In the genomic region with DNA sequence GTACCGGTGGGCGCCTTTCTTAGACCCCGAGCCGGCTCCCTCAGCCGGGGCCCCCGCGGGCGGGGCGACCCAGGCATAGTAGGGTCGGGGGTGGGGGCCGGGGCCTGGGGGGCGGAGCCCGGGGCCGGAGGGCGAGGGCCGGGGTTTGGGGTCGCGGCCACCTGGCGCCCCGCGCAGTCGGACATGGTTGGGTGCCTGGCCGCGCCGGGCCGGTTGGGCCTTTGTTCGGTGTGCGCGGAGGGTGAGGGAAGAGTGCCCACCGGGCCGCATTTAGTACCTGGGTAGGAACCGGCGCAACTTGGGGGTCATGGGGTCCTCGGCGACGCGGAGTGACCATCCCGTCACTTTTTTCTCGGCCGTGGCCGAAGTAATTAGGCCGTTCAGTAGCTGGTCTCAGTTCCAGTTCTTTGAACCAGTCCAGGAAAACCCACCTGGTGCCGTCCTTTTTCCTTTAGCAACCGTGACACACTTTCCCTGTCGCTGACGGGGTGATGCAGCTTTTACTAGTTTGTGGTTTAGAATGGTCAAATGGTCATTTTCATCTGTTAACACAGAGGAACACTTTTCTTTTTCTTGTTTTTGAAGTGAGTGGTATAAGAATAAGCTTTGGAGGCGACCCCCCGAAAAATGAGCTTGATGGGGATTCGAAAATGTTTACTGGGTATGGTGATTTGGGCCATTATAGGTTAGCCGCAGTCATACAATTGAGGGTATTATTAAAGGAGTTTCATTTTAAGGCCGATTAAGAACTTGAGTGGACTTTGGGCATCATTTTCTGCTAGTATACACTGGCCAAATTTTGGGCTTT, we compare ENCODE assay signal across 8 cellular contexts. TPM values are rescaled to one million over a fixed set of nuclear protein-coding genes. Genes with fewer than 3 reads are reported as not detected.
A peak's percentile ranks its signal among the peaks of the same experiment; 100 is the strongest.
DNase-seq lines count a peak whose midpoint lies in the region; ATAC-seq, FAIRE-seq and TF ChIP-seq lines count a peak whose summit lies in the region.

No MANE protein-coding gene starts in this region.

- H3K9me3 ChIP-seq in pancreas: no peaks in the 10 kb centered on the region

- no peak for FAIRE-seq in pancreas (lab: Jason Lieb, UNC)

- intact Hi-C loops in pancreas (cut with DNase I): no loop called here

- ATAC-seq in HG02763 (IDR thresholded peaks at IDR 0.05; ENCODE audit: unreplicated experiment) (peak; percentile 0), pancreas (peak in 1 of 4 donors; percentile 1)

- H3K27ac ChIP-seq in VCaP: peak overlapping the region; percentile 97
- H3K27ac ChIP-seq in pancreas: peak overlapping the region in 1 of 4 donors; percentile 100

- peaks cover 0 to 17% (median 5%) of the 10 kb centered on the region in 3 donors for H3K4me1 ChIP-seq in pancreas

- TF ChIP-seq CTCF in VCaP (conservative IDR thresholded peaks at IDR 0.05): no peak
- no peak for TF ChIP-seq CTCF in foreskin fibroblast (IDR thresholded peaks at IDR 0.05; ENCODE audit: low read depth, low read length)
- TF ChIP-seq CTCF in pancreas (IDR thresholded peaks at IDR 0.05): no peak

- H3K4me3 ChIP-seq in foreskin fibroblast (ENCODE audit: low read depth in 1 of 2, low read length in 2 of 2) (peak overlapping the region; percentile 79 to 93), pancreas (peak overlapping the region; percentile 40 to 91 (median 57))

- 1 to 2% methylated on average over 47 to 51 of the region's 51 CpGs for WGBS in pancreas, 2 donors

- H3K36me3 ChIP-seq in pancreas: no peaks in the 10 kb centered on the region

- DNase-seq in Daoy (ENCODE audit: low read depth) (peak; percentile 29), foreskin fibroblast (peak in 1 of 2 donors; percentile 17), pancreas (peak in 4 of 6 donors; percentile 21 to 77 (median 63)), foreskin melanocyte (no peak), hypothalamus (lab: John Stamatoyannopoulos, UW) (no peak)
- no peak for DNase-seq in activated effector memory CD4-positive, alpha-beta T cell treated with Interleukin-2 at 50 U/mL for 16 hours

- peaks cover 0 to 4% (median 0%) of the 10 kb centered on the region in 4 donors for H3K27me3 ChIP-seq in pancreas

RNA-seq across cellular contexts. Expression of a gene that starts 0.6 kb away (rescaled TPM):
- 457 and 467 TPM in 2 replicates for total RNA-seq in Daoy (2014; rRNA removed; shearing (Covaris generic))
- 1 to 10 TPM in 4 of 6 donors, under 1 TPM in 2; 0.83 to 4.1 (median 2.2) TPM for total RNA-seq in pancreas
- polyA plus RNA-seq in pancreas: 1 to 10 TPM; 3.2 to 3.9 TPM

RNA-seq across cellular contexts. Expression of a gene that starts 6.8 kb away (rescaled TPM):
- total RNA-seq in Daoy (2014; rRNA removed; shearing (Covaris generic)): 21.9 and 25.7 TPM in 2 replicates
- total RNA-seq in pancreas: 10 to 100 TPM; 23.4 to 31.0 (median 29.3) TPM
- 10 to 100 TPM; 30.7 to 41.1 TPM for polyA plus RNA-seq in pancreas

Comparison
In these comparisons a context has a peak if more than half of its experiments do, and no peak if none do; other contexts are left out.
1. DNase-seq: peak in Daoy (single experiment) and pancreas (4 of 6); none in activated effector memory CD4-positive, alpha-beta T cell treated with Interleukin-2 at 50 U/mL for 16 hours (single experiment), foreskin melanocyte (single experiment) and hypothalamus (0 of 51).
2. RNA of a gene that starts 0.6 kb away (total RNA-seq): 457 to 467 TPM in Daoy; 0.83 to 4.1 TPM in pancreas; every median in the first group is over 10 times any median in the second.